ENCODE assay signal across 20 cellular contexts in genomic region chr6:52336919-52337561, GRCh38. TPM values are rescaled to one million over a fixed set of nuclear protein-coding genes. Genes with fewer than 3 reads are reported as not detected.
DNase-seq lines count a peak whose midpoint lies in the region; ATAC-seq and TF ChIP-seq lines count a peak whose summit lies in the region.
"Had no signal": no experiment of that assay in that cellular context is flagged by ENCODE, and none has a peak within 500 bp of the region (broad histone marks: within the 10 kb centered on the region; RNA-seq: fewer than 3 reads in every experiment).

No MANE protein-coding gene starts in this region.

- no peak for TF ChIP-seq POLR2A in IMR-90 (IDR thresholded peaks at IDR 0.05; ENCODE audit: low read depth, low read length)

- BruUV-seq in Caco-2 (replicated peaks; lab: Mats Ljungman, UMichigan) (no TSS peak), IMR-90 (replicated peaks; lab: Mats Ljungman, UMichigan) (no TSS peak)

- H3K18ac ChIP-seq in IMR-90 (ENCODE audit: low read depth, low read length) = no peak overlapping the region

- no peaks in the 10 kb centered on the region for H3K27me3 Mint-ChIP-seq in Caco-2 (ENCODE audit: insufficient read depth, unreplicated experiment)
- H3K27me3 Mint-ChIP-seq in central memory CD8-positive, alpha-beta T cell = no peaks in the 10 kb centered on the region
- H3K27me3 Mint-ChIP-seq: activated naive CD4-positive, alpha-beta T cell treated with anti-CD3 and anti-CD28 coated beads, Interleukin-2, amount 50 U/mL, for 24 hours; B cell had no signal

- H3K27me3 ChIP-seq in Caco-2 (replicated peaks; ENCODE audit: control insufficient read depth, insufficient read depth, low read length) = no peaks in the 10 kb centered on the region
- H3K27me3 ChIP-seq in IMR-90 (ENCODE audit: control insufficient read depth, insufficient read depth, low read length) = peaks cover 2% of the 10 kb centered on the region
- H3K27me3 ChIP-seq: breast epithelium, left lung had no signal

- H4K91ac ChIP-seq in IMR-90 (ENCODE audit: insufficient read depth, low read depth, low read length) = no peak overlapping the region

- H3K4me3 ChIP-seq in Caco-2 (ENCODE audit: low read depth, low read length) = no peak overlapping the region
- H3K4me3 ChIP-seq in IMR-90 (ENCODE audit: insufficient read depth, low read depth, low read length) = no peak overlapping the region
- H3K4me3 ChIP-seq: breast epithelium, left lung had no signal

- dilution Hi-C loops in IMR-90 (cut with HindIII; ENCODE audit: low sequenced_read_pairs, unreplicated experiment) = no loop called here

- H3K4me1 ChIP-seq in Caco-2 = peaks cover 42% of the 10 kb centered on the region
- peaks cover 4% of the 10 kb centered on the region; the same call in 1 of the 2 replicates for H3K4me1 ChIP-seq in IMR-90 (ENCODE audit: control insufficient read depth, insufficient read depth, low read length)
- H3K4me1 ChIP-seq: breast epithelium had no signal

- H3K9me3 Mint-ChIP-seq in Caco-2 (ENCODE audit: unreplicated experiment) = no peaks in the 10 kb centered on the region
- H3K9me3 Mint-ChIP-seq in central memory CD8-positive, alpha-beta T cell = peaks cover 3% of the 10 kb centered on the region
- H3K9me3 Mint-ChIP-seq: activated naive CD4-positive, alpha-beta T cell treated with anti-CD3 and anti-CD28 coated beads, Interleukin-2, amount 50 U/mL, for 24 hours had no signal

- H2AK5ac ChIP-seq in IMR-90 (ENCODE audit: low read depth, low read length) = no peak overlapping the region

- H2BK120ac ChIP-seq in IMR-90 (ENCODE audit: low read depth, low read length) = no peak overlapping the region

- no peak overlapping the region for H2BK15ac ChIP-seq in IMR-90 (ENCODE audit: low read depth, low read length)

- no peak overlapping the region for H3K4ac ChIP-seq in IMR-90 (ENCODE audit: low read depth, low read length)

- in situ Hi-C loops in IMR-90 (cut with MboI; ENCODE audit: low sequenced_read_pairs) = no loop called here

- peaks cover 42% of the 10 kb centered on the region for H3K4me1 Mint-ChIP-seq in Caco-2 (ENCODE audit: low read depth, unreplicated experiment)
- peaks cover 63% of the 10 kb centered on the region for H3K4me1 Mint-ChIP-seq in central memory CD8-positive, alpha-beta T cell

- POLR2A ChIA-PET in Caco-2 (lab: Charles Lee) = no interaction called here
- POLR2A ChIA-PET in IMR-90 (lab: Charles Lee; ENCODE audit: unreplicated experiment) = no interaction called here

- no peak overlapping the region for H3K9ac ChIP-seq in IMR-90 (ENCODE audit: low read depth, low read length)

- no peak overlapping the region for H3K27ac ChIP-seq in IMR-90 (ENCODE audit: insufficient read depth, low read length)
- H3K27ac ChIP-seq in substantia nigra (ENCODE audit: low read depth, low read length, poor library complexity, severe bottlenecking) = no peak overlapping the region
- H3K27ac ChIP-seq: breast epithelium, epithelial cell of prostate, left lung had no signal

- H3K36me3 ChIP-seq in Caco-2 (ENCODE audit: control insufficient read depth, insufficient read depth, low read length) = no peaks in the 10 kb centered on the region
- H3K36me3 ChIP-seq in IMR-90 (ENCODE audit: control insufficient read depth, insufficient read depth, low read length) = no peaks in the 10 kb centered on the region
- H3K36me3 ChIP-seq: breast epithelium, left lung had no signal

- no peaks in the 10 kb centered on the region for H3K36me3 Mint-ChIP-seq in Caco-2 (ENCODE audit: insufficient read depth, unreplicated experiment)
- H3K36me3 Mint-ChIP-seq in central memory CD8-positive, alpha-beta T cell (ENCODE audit: insufficient read depth) = peaks cover 5% of the 10 kb centered on the region
- H3K36me3 Mint-ChIP-seq: activated naive CD4-positive, alpha-beta T cell treated with anti-CD3 and anti-CD28 coated beads, Interleukin-2, amount 50 U/mL, for 24 hours had no signal

- H4K8ac ChIP-seq in IMR-90 (ENCODE audit: low read depth in 2 of 2, low read length in 2 of 2) = no peak overlapping the region

- H3K27ac Mint-ChIP-seq in Caco-2 (ENCODE audit: unreplicated experiment) = peak overlapping the region; percentile 14
- H3K27ac Mint-ChIP-seq in central memory CD8-positive, alpha-beta T cell (ENCODE audit: low read depth) = peak overlapping the region; percentile 95
- H3K27ac Mint-ChIP-seq: B cell had no signal

- WGBS in IMR-90 (ENCODE audit: extremely low coverage in 2 of 2, insufficient read length in 1 of 2), 2 experiments = no CpG with 5 or more reads among the region's 6 CpGs

- H3K4me2 ChIP-seq in IMR-90 (ENCODE audit: low read depth, low read length) = no peak overlapping the region

- no peak overlapping the region for H3K56ac ChIP-seq in IMR-90 (ENCODE audit: extremely low read depth, insufficient read depth, low read length)

- no peak overlapping the region for H2BK5ac ChIP-seq in IMR-90 (ENCODE audit: low read depth, low read length, poor library complexity, severe bottlenecking)

- H3K14ac ChIP-seq in IMR-90 (replicated peaks; ENCODE audit: low read depth, low read length) = no peak overlapping the region

- no peaks in the 10 kb centered on the region for H3K9me3 ChIP-seq in Caco-2
- H3K9me3 ChIP-seq in IMR-90 (ENCODE audit: control insufficient read depth, insufficient read depth, low read length) = no peaks in the 10 kb centered on the region
- H3K9me3 ChIP-seq: breast epithelium, left lung had no signal

- TF ChIP-seq CTCF in Caco-2 (IDR thresholded peaks at IDR 0.05; ENCODE audit: insufficient read depth in 1 of 2, low read depth in 1 of 2, low read length in 1 of 2, severe bottlenecking in 1 of 2, unreplicated experiment in 1 of 2) (no peak), IMR-90 (conservative IDR thresholded peaks at IDR 0.05; ENCODE audit: low read depth, low read length) (no peak)

- H3K9me1 ChIP-seq in IMR-90 (ENCODE audit: insufficient read depth, low read length) = no peaks in the 10 kb centered on the region

- no peaks in the 10 kb centered on the region for H3K79me1 ChIP-seq in IMR-90 (ENCODE audit: low read depth in 1 of 2, low read length in 2 of 2)

- no peak overlapping the region for H4K5ac ChIP-seq in IMR-90 (ENCODE audit: low read depth, low read length)

- H2AFZ ChIP-seq in IMR-90 (replicated peaks; ENCODE audit: low read length, poor library complexity) = no peak overlapping the region

- CTCF ChIA-PET in Caco-2 (lab: Charles Lee) = interaction anchor here (1.0 kb wide), 1 partner anchor 9 kb away, joined by 4 read pairs; no protein-coding TSS in a partner anchor
- CTCF ChIA-PET in IMR-90 (lab: Yijun Ruan, JAX) = interaction anchor here (0.6 to 2.4 kb wide), 2 partner anchors 15 to 1903 kb away, joined by 3 to 8 read pairs; no protein-coding TSS in a partner anchor

- peak; percentile 21 for ATAC-seq in GM18868 (IDR thresholded peaks at IDR 0.05; ENCODE audit: unreplicated experiment)
- no peak for ATAC-seq in IMR-90 (ENCODE audit: low read depth)
- ATAC-seq in central memory CD8-positive, alpha-beta T cell (replicated peaks; ENCODE audit: extremely low read depth, poor library complexity, severe bottlenecking) = no peak
- ATAC-seq: left lung had no signal

- intact Hi-C loops in Caco-2 (cut with micrococcal nuclease; ENCODE audit: unreplicated experiment) = no loop called here
- intact Hi-C loops in IMR-90 (cut with micrococcal nuclease) = no loop called here

- H2BK20ac ChIP-seq in IMR-90 (ENCODE audit: low read depth, low read length) = no peak overlapping the region

- no peak overlapping the region for H3K23ac ChIP-seq in IMR-90 (ENCODE audit: low read depth, low read length)

- no peak for TF ChIP-seq RAD21 in IMR-90 (IDR thresholded peaks at IDR 0.05; ENCODE audit: low read length)

- H2AK9ac ChIP-seq in IMR-90 (replicated peaks; ENCODE audit: low read depth, low read length, poor library complexity) = no peak overlapping the region

- DNase-seq in Caco-2 (no peak), IMR-90 (no peak), HUDEP-2 (lab: John Stamatoyannopoulos, UW; ENCODE audit: unreplicated experiment in 76 of 76) (no peak), NCI-H526 treated with DMSO at 0.1 percent for 48 hours (lab: John Stamatoyannopoulos, UW) (no peak), substantia nigra (lab: John Stamatoyannopoulos, UW) (no peak), foreskin melanocyte (no peak)
- DNase-seq in central memory CD8-positive, alpha-beta T cell (ENCODE audit: low spot score in 2 of 2) = no peak
- DNase-seq: activated CD4-positive, alpha-beta T cell treated with anti-CD3 and anti-CD28 coated beads for 4 hours; DMS153; GF-D8; left lung; NCI-H1048; NCI-H2029 treated with DMSO at 0.1 percent for 48 hours; NCI-H446 treated with DMSO at 0.1 percent for 48 hours; T1000 had no signal

- no peak overlapping the region for H3K4me3 Mint-ChIP-seq in Caco-2 (ENCODE audit: unreplicated experiment)
- H3K4me3 Mint-ChIP-seq in central memory CD8-positive, alpha-beta T cell = no peak overlapping the region
- H3K4me3 Mint-ChIP-seq: B cell had no signal

- no peaks in the 10 kb centered on the region for H4K20me1 ChIP-seq in IMR-90 (ENCODE audit: insufficient read depth, low read length)

TF ChIP-seq in IMR-90, 13 proteins besides CTCF, POLR2A, EP300 and RAD21:
- no peak for TF ChIP-seq CHD1 (IDR thresholded peaks at IDR 0.05; ENCODE audit: low read depth, low read length)
- TF ChIP-seq MAFK (IDR thresholded peaks at IDR 0.05; ENCODE audit: low read depth, low read length) = 0 out of 2 replicates have a peak, but pooled peaks have one; percentile 45
- no peak for TF ChIP-seq USF2 (IDR thresholded peaks at IDR 0.05; ENCODE audit: low read depth, low read length)

RNA-seq across cellular contexts. Expression of gene PAQR8, which starts 24.9 kb away (rescaled TPM):
- total RNA-seq in Caco-2 (2022) (8.7 and 10.0 TPM in 2 replicates), IMR-90 (2012; rRNA removed) (1.6 and 1.7 TPM in 2 replicates)
- polyA plus RNA-seq in IMR-90 (2012; rRNA removed) = 1.1 and 1.4 TPM in 2 replicates
- 0.68 and 1.2 TPM in 2 replicates for polyA plus RNA-seq in IMR-90 (2012; cell fraction: cytosol; rRNA removed)
- polyA plus RNA-seq in IMR-90 (2012; cell fraction: nucleus; rRNA removed; ENCODE audit: low replicate concordance) = 0.37 and 0.42 TPM in 2 replicates

RNA-seq across cellular contexts. Expression of gene MCM3, which starts 52.5 kb away (rescaled TPM):
- 151 and 152 TPM in 2 replicates for total RNA-seq in Caco-2 (2022)
- 66.5 and 76.7 TPM in 2 replicates for total RNA-seq in IMR-90 (2012; rRNA removed)
- polyA plus RNA-seq in IMR-90 (2012; rRNA removed) = 47.6 and 54.6 TPM in 2 replicates
- 21.7 and 34.9 TPM in 2 replicates for polyA plus RNA-seq in IMR-90 (2012; cell fraction: cytosol; rRNA removed)
- polyA plus RNA-seq in IMR-90 (2012; cell fraction: nucleus; rRNA removed; ENCODE audit: low replicate concordance) = 28.2 and 43.8 TPM in 2 replicates
